23 cellular contexts compared by ENCODE assay signal in genomic region chr5:56459978-56460377, GRCh38.
"Had no signal": no experiment of that assay in that cellular context is flagged by ENCODE, and none has a peak within 500 bp of the region (broad histone marks: within the 10 kb centered on the region; RNA-seq: fewer than 3 reads in every experiment).

No MANE protein-coding gene starts in this region.

- DNase-seq: activated CD4-positive, alpha-beta T cell treated with anti-CD3 and anti-CD28 coated beads, Interleukin-2, amount 10 ng/mL, durations not matched to agents 24 days and 14 days; activated CD4-positive, alpha-beta T cell treated with anti-CD3 and anti-CD28 coated beads, Interleukin-2, amount 50 U/mL, for 48 hours; activated CD4-positive, CD25-positive, alpha-beta regulatory T cell treated with anti-CD3 and anti-CD28 coated beads, Interleukin-2, amount 50 U/mL, for 72 hours; activated CD8-positive, alpha-beta memory T cell treated with anti-CD3 and anti-CD28 coated beads, Interleukin-2, amount 10 ng/mL, durations not matched to agents 7 days and 5 days; activated effector memory CD4-positive, alpha-beta T cell treated with anti-CD3 and anti-CD28 coated beads, Interleukin-2, amount 50 U/mL, for 16 hours; activated naive CD4-positive, alpha-beta T cell treated with Interleukin-2 at 50 U/mL for 16 hours; activated naive CD8-positive, alpha-beta T cell treated with anti-CD3 and anti-CD28 coated beads, Interleukin-2, amount 50 U/mL, for 24 hours; activated T-cell treated with anti-CD3 and anti-CD28 coated beads, Interleukin-2, amount 50 U/mL, for 24 hours; amniotic stem cell; Kasumi-1; NCI-H146; NCI-H187 treated with DMSO at 0.1 percent for 48 hours; NCI-H2081 treated with DMSO at 0.1 percent for 48 hours; NCI-H524 treated with DMSO at 0.1 percent for 48 hours; NCI-H748 treated with DMSO at 0.1 percent for 48 hours; PC-3 had no signal

- H3K27ac Mint-ChIP-seq: activated CD4-positive, alpha-beta T cell treated with anti-CD3 and anti-CD28 coated beads, Interleukin-2, amount 10 ng/mL, durations not matched to agents 24 days and 14 days; activated CD8-positive, alpha-beta memory T cell treated with anti-CD3 and anti-CD28 coated beads, Interleukin-2, amount 10 ng/mL, durations not matched to agents 7 days and 5 days; activated naive CD4-positive, alpha-beta T cell treated with anti-CD3 and anti-CD28 coated beads, Interleukin-2, amount 50 U/mL, for 72 hours; activated naive CD8-positive, alpha-beta T cell treated with anti-CD3 and anti-CD28 coated beads, Interleukin-2, amount 50 U/mL, for 24 hours; activated T-cell treated with anti-CD3 and anti-CD28 coated beads, Interleukin-2, amount 50 U/mL, for 24 hours; activated T-helper 1 cell treated with anti-CD3 and anti-CD28 coated beads, Interleukin-12 subunit alpha, Interleukin-12 subunit beta, Interleukin-2, Interleukin-4 antibody, amounts not matched to agents 30 ng/mL and 10 ng/mL and 1 ng/mL, durations not matched to agents 14 hours and 24 hours and 36 hours; T-helper 1 cell treated with Interleukin-12 subunit alpha and Interleukin-12 subunit beta and Interleukin-4 antibody, amounts not matched to agents 30 μg/mL and 1 μg/mL, for 36 hours; WTC11 had no signal

- H3K4me1 Mint-ChIP-seq: activated CD4-positive, alpha-beta T cell treated with anti-CD3 and anti-CD28 coated beads, Interleukin-2, amount 10 ng/mL, durations not matched to agents 24 days and 14 days; activated CD8-positive, alpha-beta memory T cell treated with anti-CD3 and anti-CD28 coated beads, Interleukin-2, amount 10 ng/mL, durations not matched to agents 7 days and 5 days; activated naive CD8-positive, alpha-beta T cell treated with anti-CD3 and anti-CD28 coated beads, Interleukin-2, amount 50 U/mL, for 24 hours; central memory CD8-positive, alpha-beta T cell had no signal

- FAIRE-seq: astrocyte had no signal

- ATAC-seq: activated CD8-positive, alpha-beta memory T cell treated with anti-CD3 and anti-CD28 coated beads, Interleukin-2, amount 10 ng/mL, durations not matched to agents 7 days and 5 days; activated naive CD4-positive, alpha-beta T cell treated with anti-CD3 and anti-CD28 coated beads, Interleukin-2, amount 50 U/mL, for 72 hours; activated naive CD8-positive, alpha-beta T cell treated with anti-CD3 and anti-CD28 coated beads, Interleukin-2, amount 50 U/mL, for 24 hours; PC-3; WTC11 had no signal

- H3K9me3 Mint-ChIP-seq: activated CD4-positive, alpha-beta T cell treated with anti-CD3 and anti-CD28 coated beads, Interleukin-2, amount 10 ng/mL, durations not matched to agents 24 days and 14 days; activated naive CD4-positive, alpha-beta T cell treated with anti-CD3 and anti-CD28 coated beads, Interleukin-2, amount 50 U/mL, for 72 hours; activated naive CD8-positive, alpha-beta T cell treated with anti-CD3 and anti-CD28 coated beads, Interleukin-2, amount 50 U/mL, for 24 hours; activated T-cell treated with anti-CD3 and anti-CD28 coated beads, Interleukin-2, amount 50 U/mL, for 24 hours; activated T-helper 1 cell treated with anti-CD3 and anti-CD28 coated beads, Interleukin-12 subunit alpha, Interleukin-12 subunit beta, Interleukin-2, Interleukin-4 antibody, amounts not matched to agents 30 ng/mL and 10 ng/mL and 1 ng/mL, durations not matched to agents 14 hours and 24 hours and 36 hours; central memory CD8-positive, alpha-beta T cell; T-helper 1 cell treated with Interleukin-12 subunit alpha and Interleukin-12 subunit beta and Interleukin-4 antibody, amounts not matched to agents 30 μg/mL and 1 μg/mL, for 36 hours; WTC11 had no signal

- H3K4me3 Mint-ChIP-seq: activated CD4-positive, alpha-beta T cell treated with anti-CD3 and anti-CD28 coated beads, Interleukin-2, amount 10 ng/mL, durations not matched to agents 24 days and 14 days; activated CD8-positive, alpha-beta memory T cell treated with anti-CD3 and anti-CD28 coated beads, Interleukin-2, amount 10 ng/mL, durations not matched to agents 7 days and 5 days; activated naive CD8-positive, alpha-beta T cell treated with anti-CD3 and anti-CD28 coated beads, Interleukin-2, amount 50 U/mL, for 24 hours; activated T-cell treated with anti-CD3 and anti-CD28 coated beads, Interleukin-2, amount 50 U/mL, for 24 hours; activated T-helper 1 cell treated with anti-CD3 and anti-CD28 coated beads, Interleukin-12 subunit alpha, Interleukin-12 subunit beta, Interleukin-2, Interleukin-4 antibody, amounts not matched to agents 30 ng/mL and 10 ng/mL and 1 ng/mL, durations not matched to agents 14 hours and 24 hours and 36 hours; central memory CD8-positive, alpha-beta T cell; T-helper 1 cell treated with Interleukin-12 subunit alpha and Interleukin-12 subunit beta and Interleukin-4 antibody, amounts not matched to agents 30 μg/mL and 1 μg/mL, for 36 hours; WTC11 had no signal

- H3K27me3 Mint-ChIP-seq: activated naive CD8-positive, alpha-beta T cell treated with anti-CD3 and anti-CD28 coated beads, Interleukin-2, amount 50 U/mL, for 24 hours; activated T-cell treated with anti-CD3 and anti-CD28 coated beads, Interleukin-2, amount 50 U/mL, for 24 hours had no signal

- H3K36me3 Mint-ChIP-seq: activated CD8-positive, alpha-beta memory T cell treated with anti-CD3 and anti-CD28 coated beads, Interleukin-2, amount 10 ng/mL, durations not matched to agents 7 days and 5 days; activated naive CD4-positive, alpha-beta T cell treated with anti-CD3 and anti-CD28 coated beads, Interleukin-2, amount 50 U/mL, for 72 hours; brain; WTC11 had no signal
